ENCODE assay signal across 22 cellular contexts in the genomic region with DNA sequence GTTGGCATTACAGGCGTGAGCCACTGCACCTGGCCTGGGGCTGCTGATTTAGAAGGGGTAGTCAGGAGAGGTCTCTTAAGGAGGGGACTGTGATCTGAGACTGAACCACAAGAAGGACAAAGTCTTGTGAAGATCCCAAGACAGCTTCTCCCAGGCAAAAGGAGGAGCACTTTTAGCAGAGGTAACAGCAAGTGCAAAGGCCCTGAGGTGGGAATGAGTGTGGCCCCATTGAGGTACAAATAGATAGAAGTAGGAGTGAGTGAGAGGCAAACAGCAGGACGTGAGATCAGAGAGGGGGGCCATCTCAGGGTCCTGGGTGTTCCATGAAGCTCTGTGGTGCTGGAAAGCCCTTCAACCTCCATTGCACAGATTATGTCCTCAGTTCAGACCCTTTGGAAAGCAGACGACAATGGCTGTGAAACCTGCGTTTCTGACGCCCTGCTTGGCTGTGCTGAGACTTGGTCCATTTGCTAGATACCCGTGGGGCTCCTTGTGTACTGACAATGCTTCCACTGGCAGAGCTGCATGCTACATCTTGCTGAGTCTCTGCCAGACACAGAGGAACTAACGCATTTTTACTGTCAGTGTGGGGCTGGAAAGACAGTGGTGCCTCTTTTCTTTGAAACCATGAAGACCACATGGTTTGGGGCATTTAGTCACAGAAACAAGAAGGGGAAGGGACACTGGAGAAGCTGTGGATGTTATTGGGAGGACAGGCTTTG. TPM values are rescaled to one million over a fixed set of nuclear protein-coding genes. Genes with fewer than 3 reads are reported as not detected.
DNase-seq lines count a peak whose midpoint lies in the region; ATAC-seq and TF ChIP-seq lines count a peak whose summit lies in the region.
"Had no signal": no experiment of that assay in that cellular context is flagged by ENCODE, and none has a peak within 500 bp of the region (broad histone marks: within the 10 kb centered on the region; RNA-seq: fewer than 3 reads in every experiment).

No MANE protein-coding gene starts in this region.

- in situ Hi-C loops in SK-MEL-5 (cut with HindIII; ENCODE audit: low pct_unique_long_range_greater_than_20kb, low sequenced_read_pairs): no loop called here

- no peaks in the 10 kb centered on the region for H3K36me3 ChIP-seq in left lung
- H3K36me3 ChIP-seq: BLaER1 treated with 17β-estradiol and CSF1 and Interleukin-3, amounts not matched to agents 10 nM and 100 nM had no signal

- H3K4me1 Mint-ChIP-seq in stimulated activated naive CD8-positive, alpha-beta T cell treated with anti-CD3 and anti-CD28 coated beads, Interleukin-15, amount 100 ng/mL, for 72 hours: no peaks in the 10 kb centered on the region
- H3K4me1 Mint-ChIP-seq: T-helper 17 cell had no signal

- peak; percentile 23 for ATAC-seq in stimulated activated naive CD8-positive, alpha-beta T cell treated with anti-CD3 and anti-CD28 coated beads, Interleukin-15, amount 100 ng/mL, for 72 hours
- ATAC-seq in stimulated activated naive CD8-positive, alpha-beta T cell treated with anti-CD3 and anti-CD28 coated beads, Interleukin-15, Interleukin-2, amounts not matched to agents 100 U/mL and 50 U/mL, for 24 hours: no peak
- no peak for ATAC-seq in left lung
- ATAC-seq: CD8-positive, alpha-beta T cell; HepG2; T-helper 17 cell had no signal

- H3K4me3 ChIP-seq in left lung: no peak overlapping the region
- H3K4me3 ChIP-seq: BLaER1 treated with 17β-estradiol and CSF1 and Interleukin-3, amounts not matched to agents 10 nM and 100 nM; GM23338; SK-N-MC had no signal

- no peaks in the 10 kb centered on the region for H3K27me3 ChIP-seq in left lung
- H3K27me3 ChIP-seq: BLaER1 treated with 17β-estradiol and CSF1 and Interleukin-3, amounts not matched to agents 10 nM and 100 nM had no signal

- H3K9me3 Mint-ChIP-seq in stimulated activated naive CD8-positive, alpha-beta T cell treated with anti-CD3 and anti-CD28 coated beads, Interleukin-15, amount 100 ng/mL, for 72 hours: no peaks in the 10 kb centered on the region
- H3K9me3 Mint-ChIP-seq: CD8-positive, alpha-beta T cell had no signal

- H3K4me1 ChIP-seq in left lung: no peaks in the 10 kb centered on the region
- H3K4me1 ChIP-seq: BLaER1 treated with 17β-estradiol and CSF1 and Interleukin-3, amounts not matched to agents 10 nM and 100 nM had no signal

- H3K27me3 Mint-ChIP-seq in stimulated activated naive CD8-positive, alpha-beta T cell treated with anti-CD3 and anti-CD28 coated beads, Interleukin-15, amount 100 ng/mL, for 72 hours: peaks cover 57% of the 10 kb centered on the region

- H3K9me3 ChIP-seq in left lung: no peaks in the 10 kb centered on the region

- H3K27ac Mint-ChIP-seq in stimulated activated naive CD8-positive, alpha-beta T cell treated with anti-CD3 and anti-CD28 coated beads, Interleukin-15, amount 100 ng/mL, for 72 hours: no peak overlapping the region
- H3K27ac Mint-ChIP-seq: CD8-positive, alpha-beta T cell; GM23338; T-helper 17 cell had no signal

- H3K4me3 Mint-ChIP-seq in stimulated activated naive CD8-positive, alpha-beta T cell treated with anti-CD3 and anti-CD28 coated beads, Interleukin-15, amount 100 ng/mL, for 72 hours: no peak overlapping the region
- H3K4me3 Mint-ChIP-seq: CD8-positive, alpha-beta T cell; GM23338; T-helper 17 cell had no signal

- DNase-seq in stimulated activated naive CD8-positive, alpha-beta T cell treated with anti-CD3 and anti-CD28 coated beads, Interleukin-15, amount 100 ng/mL, for 72 hours: no peak
- DNase-seq in stimulated activated naive CD8-positive, alpha-beta T cell treated with anti-CD3 and anti-CD28 coated beads, Interleukin-15, Interleukin-2, amounts not matched to agents 100 U/mL and 50 U/mL, for 24 hours: no peak
- DNase-seq in SK-MEL-5 (ENCODE audit: low read depth, low spot score) (peak; percentile 4), islet precursor cell (peak; percentile 28), left lung (no peak), NCI-H446 (lab: John Stamatoyannopoulos, UW) (no peak), AG20443 (ENCODE audit: low spot score) (no peak)
- DNase-seq: CD8-positive, alpha-beta T cell; HCEC 1CT; NCI-H187; NCI-H2107; NCI-H510A treated with DMSO at 0.1 percent for 48 hours; SHP77; SW 1271; T-helper 17 cell had no signal

- no peak overlapping the region for H3K27ac ChIP-seq in left lung
- H3K27ac ChIP-seq: BLaER1 treated with 17β-estradiol and CSF1 and Interleukin-3, amounts not matched to agents 10 nM and 100 nM; HL-60; KMS-11; SK-N-MC had no signal

- no peak for TF ChIP-seq CTCF in left lung (IDR thresholded peaks at IDR 0.05)

- intact Hi-C loops in left lung (cut with DNase I): no loop called here

RNA-seq across cellular contexts. Expression of gene CCKAR, which starts 1.3 kb away (rescaled TPM):
- not detected in 2 replicates for total RNA-seq in SK-MEL-5 (2014; rRNA removed; shearing (Covaris generic))
- not detected in 2 replicates for polyA plus RNA-seq in SK-MEL-5 (2015; cell fraction: cytosol; rRNA removed)
- 0.17 TPM in 1 of 2 replicates, not detected in the other for polyA plus RNA-seq in SK-MEL-5 (2015; cell fraction: nucleus; rRNA removed)
- not detected for total RNA-seq in left lung
- total RNA-seq: CD8-positive, alpha-beta T cell; GM23338; HepG2; HT-29; T-helper 17 cell had no signal
- polyA plus RNA-seq: GM23338, HepG2 had no signal

Comparison
In these comparisons a context has a peak if more than half of its experiments do, and no peak if none do; other contexts are left out.
1. DNase-seq: peak in SK-MEL-5 (single experiment) and islet precursor cell (single experiment); none in stimulated activated naive CD8-positive, alpha-beta T cell treated with anti-CD3 and anti-CD28 coated beads, Interleukin-15, amount 100 ng/mL, for 72 hours (0 of 2), stimulated activated naive CD8-positive, alpha-beta T cell treated with anti-CD3 and anti-CD28 coated beads, Interleukin-15, Interleukin-2, amounts not matched to agents 100 U/mL and 50 U/mL, for 24 hours (single experiment), left lung (0 of 2), NCI-H446 (0 of 2) and AG20443 (single experiment).